Comparison of ENCODE assay signal across 9 cellular contexts in genomic region chr3:152243301-152243711, GRCh38. TPM values are rescaled to one million over a fixed set of nuclear protein-coding genes. Genes with fewer than 3 reads are reported as not detected.
DNase-seq lines count a peak whose midpoint lies in the region; ATAC-seq lines count a peak whose summit lies in the region.
"Had no signal": no experiment of that assay in that cellular context is flagged by ENCODE, and none has a peak within 500 bp of the region (broad histone marks: within the 10 kb centered on the region; RNA-seq: fewer than 3 reads in every experiment).

No MANE protein-coding gene starts in this region.

- in situ Hi-C loops in KBM-7 (cut with MboI; ENCODE audit: low pct_unique_long_range_greater_than_20kb, low sequenced_read_pairs) (no loop called here), ACHN (cut with HindIII; ENCODE audit: low pct_ligation_motif_present, low pct_unique_long_range_greater_than_20kb, low sequenced_read_pairs) (no loop called here)

- no peaks in the 10 kb centered on the region for H3K27me3 Mint-ChIP-seq in memory B cell

- H3K4me3 Mint-ChIP-seq in memory B cell: peak overlapping the region; percentile 86

- no peak overlapping the region for H3K4me3 ChIP-seq in aorta (ENCODE audit: low read length in 2 of 2)

- no peaks in the 10 kb centered on the region for H3K36me3 ChIP-seq in aorta (ENCODE audit: control insufficient read depth in 1 of 2, insufficient read depth in 2 of 2, low read length in 1 of 2)

- ATAC-seq in GM18508 (IDR thresholded peaks at IDR 0.05; ENCODE audit: insufficient read depth, unreplicated experiment): peak; percentile 43
- peak; percentile 51 for ATAC-seq in GM21737 (IDR thresholded peaks at IDR 0.05; ENCODE audit: unreplicated experiment)
- peak; percentile 69 for ATAC-seq in memory B cell (ENCODE audit: low read depth)
- ATAC-seq in aorta (ENCODE audit: low FRiP score): no peak

- H3K27ac ChIP-seq in aorta (ENCODE audit: low read depth in 1 of 2, low read length in 2 of 2): no peak overlapping the region

- H3K4me1 ChIP-seq in aorta (ENCODE audit: control insufficient read depth in 1 of 2, insufficient read depth in 2 of 2, low read length in 2 of 2): no peaks in the 10 kb centered on the region

- no peaks in the 10 kb centered on the region for H3K36me3 Mint-ChIP-seq in memory B cell

- H3K4me1 Mint-ChIP-seq in memory B cell: peaks cover 32% of the 10 kb centered on the region

- intact Hi-C loops in aorta (cut with DNase I): no loop called here

- DNase-seq in KBM-7 (peak; percentile 79), memory B cell (ENCODE audit: low spot score in 2 of 2) (no peak), NCI-H1105 treated with DMSO at 0.1 percent for 48 hours (lab: John Stamatoyannopoulos, UW) (no peak), NCI-H2196 treated with DMSO at 0.1 percent for 48 hours (lab: John Stamatoyannopoulos, UW; ENCODE audit: unreplicated experiment) (no peak), aorta (no peak), ACHN (no peak)
- DNase-seq: head of caudate nucleus had no signal

- peak overlapping the region; percentile 91 for H3K27ac Mint-ChIP-seq in memory B cell

- 91 to 97% methylated on average over 1 of the region's 1 CpG for WGBS in aorta, 2 donors

- H3K27me3 ChIP-seq in aorta (ENCODE audit: control insufficient read depth in 1 of 2, insufficient read depth in 2 of 2, low read length in 1 of 2): no peaks in the 10 kb centered on the region

- H3K9me3 ChIP-seq in aorta (ENCODE audit: control insufficient read depth, low read length): no peaks in the 10 kb centered on the region

- no peaks in the 10 kb centered on the region for H3K9me3 Mint-ChIP-seq in memory B cell

RNA-seq across cellular contexts. Expression of gene MBNL1, which starts 25.4 kb away (rescaled TPM):
- 100 to 1,000 TPM; 485 to 689 TPM for total RNA-seq in aorta
- polyA plus RNA-seq in aorta: 100 to 1,000 TPM; 141 to 182 TPM
